5 cellular contexts compared by ENCODE assay signal in genomic region chr10:80534646-80535045, GRCh38. TPM values are rescaled to one million over a fixed set of nuclear protein-coding genes. Genes with fewer than 3 reads are reported as not detected.
"Had no signal": no experiment of that assay in that cellular context is flagged by ENCODE, and none has a peak within 500 bp of the region (broad histone marks: within the 10 kb centered on the region; RNA-seq: fewer than 3 reads in every experiment).

No MANE protein-coding gene starts in this region.

RNA-seq across cellular contexts. Expression of gene SH2D4B, which starts 3.1 kb away (rescaled TPM):
- total RNA-seq: LHCN-M2, MCF 10A, Right ventricle myocardium inferior, RPMI7951, SJCRH30 had no signal
